Comparison of ENCODE assay signal across 19 cellular contexts in genomic region chr20:19812056-19812455, GRCh38. TPM values are rescaled to one million over a fixed set of nuclear protein-coding genes. Genes with fewer than 3 reads are reported as not detected.
DNase-seq lines count a peak whose midpoint lies in the region; ATAC-seq, FAIRE-seq and TF ChIP-seq lines count a peak whose summit lies in the region.
"Had no signal": no experiment of that assay in that cellular context is flagged by ENCODE, and none has a peak within 500 bp of the region (broad histone marks: within the 10 kb centered on the region; RNA-seq: fewer than 3 reads in every experiment).

No MANE protein-coding gene starts in this region.

- no peaks in the 10 kb centered on the region for H3K9me1 ChIP-seq in endothelial cell of umbilical vein (replicated peaks; ENCODE audit: control insufficient read depth, extremely low read depth, insufficient read depth, low read length)

- peaks cover 13% of the 10 kb centered on the region for H3K27me3 Mint-ChIP-seq in CD8-positive, alpha-beta T cell (ENCODE audit: low read depth)

- no peak overlapping the region for H3K27ac Mint-ChIP-seq in CD8-positive, alpha-beta T cell
- H3K27ac Mint-ChIP-seq: GM23338 had no signal

- H3K36me3 Mint-ChIP-seq in CD8-positive, alpha-beta T cell: no peaks in the 10 kb centered on the region

- no peaks in the 10 kb centered on the region for H3K27me3 ChIP-seq in PC-3 (ENCODE audit: low read length)
- H3K27me3 ChIP-seq in endothelial cell of umbilical vein (ENCODE audit: control insufficient read depth in 2 of 2, insufficient read depth in 2 of 2, low read length in 2 of 2): no peaks in the 10 kb centered on the region
- no peaks in the 10 kb centered on the region for H3K27me3 ChIP-seq in skeletal muscle satellite cell (ENCODE audit: control insufficient read depth, insufficient read depth, low read length)
- no peaks in the 10 kb centered on the region for H3K27me3 ChIP-seq in suprapubic skin
- no peaks in the 10 kb centered on the region for H3K27me3 ChIP-seq in tibial artery
- no peaks in the 10 kb centered on the region for H3K27me3 ChIP-seq in CD8-positive, alpha-beta T cell (ENCODE audit: insufficient read depth, low read length)

- peaks cover 10% of the 10 kb centered on the region for H3F3A ChIP-seq in PC-3 (ENCODE audit: low read length, unreplicated experiment)

- TF ChIP-seq POLR2A in endothelial cell of umbilical vein (IDR thresholded peaks at IDR 0.05; ENCODE audit: low read depth, low read length) (no peak), suprapubic skin (IDR thresholded peaks at IDR 0.05) (no peak)

- no peak overlapping the region for H3K4me3 Mint-ChIP-seq in CD8-positive, alpha-beta T cell
- H3K4me3 Mint-ChIP-seq: CD14-positive monocyte, GM23338 had no signal

- peak; percentile 39 for DNase-seq in ELR (ENCODE audit: low read depth)
- DNase-seq in PC-3: no peak
- no peak for DNase-seq in endothelial cell of umbilical vein (ENCODE audit: low read depth, low spot score)
- no peak for DNase-seq in suprapubic skin (ENCODE audit: low spot score in 2 of 2)
- no peak for DNase-seq in tibial artery
- no peak for DNase-seq in CD8-positive, alpha-beta T cell
- no peak for DNase-seq in activated T-cell treated with anti-CD3 and anti-CD28 coated beads, Interleukin-2, amount 50 U/mL, for 48 hours
- DNase-seq: Caco-2, KG1, NCI-H1930, NCI-H2171, NCI-H774, SK-N-SH had no signal

- WGBS in suprapubic skin: 93% methylated on average over 1 of the region's 1 CpG

- no peaks in the 10 kb centered on the region for H4K20me1 ChIP-seq in PC-3 (ENCODE audit: low read length)
- H4K20me1 ChIP-seq in endothelial cell of umbilical vein (replicated peaks; ENCODE audit: control insufficient read depth, extremely low read depth, insufficient read depth, low read length): no peaks in the 10 kb centered on the region

- intact Hi-C loops in PC-3 (cut with micrococcal nuclease) (no loop called here), endothelial cell of umbilical vein (cut with micrococcal nuclease) (loop anchor here (10.0 kb wide), 1 partner anchor 923 kb away; no protein-coding TSS in a partner anchor), tibial artery (cut with DNase I; ENCODE audit: low total_unique reads) (no loop called here)
- intact Hi-C loops in CD8-positive, alpha-beta T cell (cut with DNase I, micrococcal nuclease): no loop called here

- H3K4me1 Mint-ChIP-seq in CD8-positive, alpha-beta T cell (ENCODE audit: low read depth): no peaks in the 10 kb centered on the region

- no peak for ATAC-seq in PC-3
- no peak for ATAC-seq in CD8-positive, alpha-beta T cell
- ATAC-seq: GM23338, Right ventricle myocardium inferior had no signal

- H3K79me2 ChIP-seq in PC-3 (ENCODE audit: low read length) (no peaks in the 10 kb centered on the region), endothelial cell of umbilical vein (ENCODE audit: control insufficient read depth, insufficient read depth, low read length) (no peaks in the 10 kb centered on the region)

- FAIRE-seq in endothelial cell of umbilical vein (lab: Jason Lieb, UNC): no peak
- FAIRE-seq: GM18507, GM19239 had no signal

- H3K4me2 ChIP-seq in PC-3 (ENCODE audit: low read length): no peak overlapping the region
- no peak overlapping the region for H3K4me2 ChIP-seq in endothelial cell of umbilical vein (ENCODE audit: insufficient read depth, low read length)
- peak overlapping the region; percentile 2 for H3K4me2 ChIP-seq in skeletal muscle satellite cell (ENCODE audit: low read length)
- H3K4me2 ChIP-seq: GM23338, SK-N-SH had no signal

- BruUV-seq in PC-3 (replicated peaks; lab: Mats Ljungman, UMichigan) (no TSS peak), endothelial cell of umbilical vein (replicated peaks; lab: Mats Ljungman, UMichigan) (no TSS peak)

- POLR2A ChIA-PET in PC-3 (lab: Charles Lee; ENCODE audit: unreplicated experiment) (interaction anchor here (0.6 kb wide), 1 partner anchor 73 kb away, joined by 3 read pairs; no protein-coding TSS in a partner anchor), endothelial cell of umbilical vein (lab: Charles Lee) (no interaction called here)
- POLR2A ChIA-PET in CD8-positive, alpha-beta T cell (lab: Charles Lee): no interaction called here

- no peak overlapping the region for H2AFZ ChIP-seq in PC-3 (ENCODE audit: low read length)
- H2AFZ ChIP-seq in endothelial cell of umbilical vein (ENCODE audit: low read depth, low read length): no peak overlapping the region
- H2AFZ ChIP-seq: GM23338 had no signal

- dilution Hi-C loops in endothelial cell of umbilical vein (cut with MboI; ENCODE audit: extremely low pct_ligation_motif_present, low sequenced_read_pairs): loop anchor here (25.0 kb wide), 1 partner anchor 175 kb away; no protein-coding TSS in a partner anchor

- H3K4me1 ChIP-seq in PC-3 (ENCODE audit: insufficient read depth, low read length): peaks cover 44% of the 10 kb centered on the region
- H3K4me1 ChIP-seq in endothelial cell of umbilical vein (ENCODE audit: control insufficient read depth, extremely low read depth, insufficient read depth, low read length): peaks cover 52% of the 10 kb centered on the region
- peaks cover 63% of the 10 kb centered on the region for H3K4me1 ChIP-seq in skeletal muscle satellite cell (ENCODE audit: control insufficient read depth, insufficient read depth, low read length)
- peaks cover 30% of the 10 kb centered on the region for H3K4me1 ChIP-seq in suprapubic skin
- peaks cover 0 to 45% (median 22%) of the 10 kb centered on the region in 4 donors for H3K4me1 ChIP-seq in tibial artery
- no peaks in the 10 kb centered on the region for H3K4me1 ChIP-seq in CD8-positive, alpha-beta T cell (ENCODE audit: insufficient read depth, low read length)
- H3K4me1 ChIP-seq: Caco-2 had no signal

- H3K27ac ChIP-seq in PC-3 (ENCODE audit: low read length) (peak overlapping the region; percentile 98; the same call in 1 of the 2 replicates), endothelial cell of umbilical vein (ENCODE audit: insufficient read depth, low read depth, low read length) (peak overlapping the region; percentile 96), suprapubic skin (no peak overlapping the region), tibial artery (no peak overlapping the region)
- no peak overlapping the region for H3K27ac ChIP-seq in CD8-positive, alpha-beta T cell (ENCODE audit: low read depth, low read length)

- H3K9me3 ChIP-seq in PC-3 (ENCODE audit: low read length) (no peaks in the 10 kb centered on the region), endothelial cell of umbilical vein (replicated peaks; ENCODE audit: control insufficient read depth, insufficient read depth, low read length) (no peaks in the 10 kb centered on the region), skeletal muscle satellite cell (replicated peaks; ENCODE audit: low read length) (no peaks in the 10 kb centered on the region), suprapubic skin (no peaks in the 10 kb centered on the region), tibial artery (no peaks in the 10 kb centered on the region)
- no peaks in the 10 kb centered on the region for H3K9me3 ChIP-seq in CD8-positive, alpha-beta T cell (ENCODE audit: low read length)
- H3K9me3 ChIP-seq: Caco-2, SK-N-SH had no signal

- H3K9me3 Mint-ChIP-seq in CD8-positive, alpha-beta T cell: no peaks in the 10 kb centered on the region
- H3K9me3 Mint-ChIP-seq: CD14-positive monocyte, GM23338 had no signal

- TF ChIP-seq EP300 in suprapubic skin (IDR thresholded peaks at IDR 0.05): no peak

- TF ChIP-seq CTCF in PC-3 (conservative IDR thresholded peaks at IDR 0.05; ENCODE audit: low read depth, low read length): no peak
- no peak for TF ChIP-seq CTCF in endothelial cell of umbilical vein (IDR thresholded peaks at IDR 0.05; ENCODE audit: extremely low read depth in 1 of 2, insufficient read depth in 1 of 2, low read depth in 1 of 2, low read length in 2 of 2)
- no peak for TF ChIP-seq CTCF in suprapubic skin (IDR thresholded peaks at IDR 0.05)
- TF ChIP-seq CTCF in tibial artery (IDR thresholded peaks at IDR 0.05): no peak
- TF ChIP-seq CTCF in CD8-positive, alpha-beta T cell (IDR thresholded peaks at IDR 0.05): no peak

- no peaks in the 10 kb centered on the region for H3K9me2 ChIP-seq in PC-3 (replicated peaks; ENCODE audit: low read length)
- H3K9me2 ChIP-seq: SK-N-SH had no signal

- no peaks in the 10 kb centered on the region for H3K36me3 ChIP-seq in PC-3 (ENCODE audit: low read depth, low read length)
- peaks cover 0 to 4% of the 10 kb centered on the region in 2 experiments for H3K36me3 ChIP-seq in endothelial cell of umbilical vein (ENCODE audit: control insufficient read depth in 2 of 2, extremely low read depth in 1 of 2, insufficient read depth in 2 of 2, low read length in 2 of 2)
- H3K36me3 ChIP-seq in skeletal muscle satellite cell (ENCODE audit: insufficient read depth, low read length): no peaks in the 10 kb centered on the region
- H3K36me3 ChIP-seq in suprapubic skin: no peaks in the 10 kb centered on the region
- H3K36me3 ChIP-seq in tibial artery: peaks cover 0 to 10% (median 0%) of the 10 kb centered on the region in 3 donors
- H3K36me3 ChIP-seq in CD8-positive, alpha-beta T cell (ENCODE audit: insufficient read depth, low read length): no peaks in the 10 kb centered on the region

- CTCF ChIA-PET in PC-3 (lab: Charles Lee) (interaction anchor here (0.6 kb wide), 1 partner anchor 77 kb away, joined by 4 read pairs; no protein-coding TSS in a partner anchor), endothelial cell of umbilical vein (lab: Charles Lee) (interaction anchor here (1.1 to 2.8 kb wide), 2 partner anchors 26 to 29 kb away, joined by 3 to 9 read pairs; no protein-coding TSS in a partner anchor)
- CTCF ChIA-PET in CD8-positive, alpha-beta T cell (lab: Charles Lee): no interaction called here

- H3K9ac ChIP-seq in PC-3 (ENCODE audit: low read length): no peak overlapping the region
- no peak overlapping the region for H3K9ac ChIP-seq in endothelial cell of umbilical vein (replicated peaks; ENCODE audit: extremely low read depth, insufficient read depth, low read length)
- peak overlapping the region; percentile 23 for H3K9ac ChIP-seq in skeletal muscle satellite cell (ENCODE audit: low read depth, low read length)
- H3K9ac ChIP-seq: SK-N-SH had no signal

- H3K4me3 ChIP-seq in PC-3 (ENCODE audit: low read length) (no peak overlapping the region), endothelial cell of umbilical vein (replicated peaks in 1 of 3; ENCODE audit: insufficient read depth in 1 of 3, low read depth in 1 of 3, low read length in 3 of 3) (no peak overlapping the region), skeletal muscle satellite cell (ENCODE audit: low read length) (no peak overlapping the region), suprapubic skin (no peak overlapping the region), tibial artery (no peak overlapping the region)
- H3K4me3 ChIP-seq in CD8-positive, alpha-beta T cell (ENCODE audit: low read depth, low read length): no peak overlapping the region
- H3K4me3 ChIP-seq: GM23338 had no signal

RNA-seq across cellular contexts. Expression of gene RIN2, which starts 54.0 kb away (rescaled TPM):
- 64.3 and 69.8 TPM in 2 replicates for total RNA-seq in PC-3 (2014; rRNA removed)
- total RNA-seq in endothelial cell of umbilical vein: 98.5 and 119 TPM in 2 replicates
- 18.0 and 22.6 TPM in 2 replicates for polyA plus RNA-seq in endothelial cell of umbilical vein
- 26.4 and 28.1 TPM in 2 replicates for polyA plus RNA-seq in endothelial cell of umbilical vein (2011; cell fraction: cytosol; rRNA removed)
- 78.0 and 79.9 TPM in 2 replicates for polyA plus RNA-seq in endothelial cell of umbilical vein (2011; cell fraction: nucleus; rRNA removed)
- polyA plus RNA-seq in endothelial cell of umbilical vein (2012): 44.9 and 47.0 TPM in 2 replicates
- polyA minus RNA-seq in endothelial cell of umbilical vein: 121 and 149 TPM in 2 replicates
- polyA minus RNA-seq in endothelial cell of umbilical vein (2011; cell fraction: cytosol; rRNA and poly(A)+ RNA removed): 9.7 TPM
- 186 and 192 TPM in 2 replicates for polyA minus RNA-seq in endothelial cell of umbilical vein (2011; cell fraction: nucleus; rRNA and poly(A)+ RNA removed)
- total RNA-seq in skeletal muscle satellite cell (2012; rRNA removed): 23.2 and 29.7 TPM in 2 replicates
- 10 to 100 TPM; 68.2 to 87.2 (median 79.6) TPM for total RNA-seq in suprapubic skin
- total RNA-seq in CD8-positive, alpha-beta T cell: not detected

Comparison
In these comparisons a context has a peak if more than half of its experiments do, and no peak if none do; other contexts are left out.
1. H3K27ac ChIP-seq: peak in PC-3 (single experiment) and endothelial cell of umbilical vein (single experiment); none in suprapubic skin (single experiment), tibial artery (0 of 2) and CD8-positive, alpha-beta T cell (single experiment).
2. RNA of gene RIN2, which starts 54.0 kb away (total RNA-seq): 98.5 to 119 TPM in endothelial cell of umbilical vein, 68.2 to 87.2 TPM in suprapubic skin and 64.3 to 69.8 TPM in PC-3; not detected in CD8-positive, alpha-beta T cell; every median in the first group is over 10 times any median in the second.